Comparison of ENCODE assay signal across 14 cellular contexts in the genomic region with DNA sequence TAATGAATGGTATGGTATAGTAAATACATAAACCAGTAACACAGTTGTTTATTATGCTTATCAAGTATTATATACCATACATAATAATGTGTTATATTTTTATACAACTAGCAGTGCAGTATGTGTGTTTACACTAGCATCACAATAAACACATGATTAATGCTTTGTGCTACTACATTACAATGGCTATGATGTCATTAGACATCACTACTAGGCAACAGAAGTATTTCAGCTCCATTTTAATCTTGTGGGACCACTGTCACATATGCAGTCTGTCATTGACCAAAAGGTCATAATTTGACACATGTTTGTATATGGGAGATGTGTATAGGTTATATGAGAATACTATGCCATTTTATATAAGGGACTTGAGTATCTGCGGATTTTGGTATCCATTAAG.
"Had no signal": no experiment of that assay in that cellular context is flagged by ENCODE, and none has a peak within 500 bp of the region (broad histone marks: within the 10 kb centered on the region; RNA-seq: fewer than 3 reads in every experiment).

No MANE protein-coding gene starts in this region.

- H3K27me3 Mint-ChIP-seq: activated naive CD8-positive, alpha-beta T cell; stimulated activated memory B cell treated with anti-CD40 and anti-IgM and Interleukin-4, amounts not matched to agents 10 μg/mL and 1 μg/mL and 100 μg/mL, for 72 hours had no signal

- H3K27ac ChIP-seq: neural progenitor cell, tibial nerve had no signal

- H3K27me3 ChIP-seq: neural progenitor cell, tibial nerve had no signal

- H3K4me1 Mint-ChIP-seq: neural progenitor cell; stimulated activated memory B cell treated with anti-CD40 and anti-IgM and Interleukin-4, amounts not matched to agents 10 μg/mL and 1 μg/mL and 100 μg/mL, for 72 hours had no signal

- H3K27ac Mint-ChIP-seq: activated naive CD8-positive, alpha-beta T cell; neural progenitor cell; stimulated activated memory B cell treated with anti-CD40 and anti-IgM and Interleukin-4, amounts not matched to agents 10 μg/mL and 1 μg/mL and 100 μg/mL, for 72 hours had no signal

- ATAC-seq: right cardiac atrium; stimulated activated memory B cell treated with anti-CD40 and anti-IgM and Interleukin-4, amounts not matched to agents 10 μg/mL and 1 μg/mL and 100 μg/mL, for 72 hours had no signal

- H3K4me1 ChIP-seq: neural progenitor cell, tibial nerve had no signal

- FAIRE-seq: TTC549 had no signal

- H3K9me3 ChIP-seq: tibial nerve had no signal

- H3K4me3 ChIP-seq: neural progenitor cell, tibial nerve had no signal

- DNase-seq: activated CD4-positive, alpha-beta T cell treated with anti-CD3 and anti-CD28 coated beads, Interleukin-2, amount 50 U/mL, for 1 hour; activated CD4-positive, CD25-positive, alpha-beta regulatory T cell; activated effector memory CD4-positive, alpha-beta T cell treated with Interleukin-2 at 50 U/mL for 16 hours; activated T-cell treated with anti-CD3 and anti-CD28 coated beads, Interleukin-2, amount 50 U/mL, for 1 hour; amygdala; hypothalamus; posterior cingulate gyrus; right cardiac atrium; T-helper 2 cell had no signal

- H3K4me3 Mint-ChIP-seq: activated naive CD8-positive, alpha-beta T cell; neural progenitor cell; stimulated activated memory B cell treated with anti-CD40 and anti-IgM and Interleukin-4, amounts not matched to agents 10 μg/mL and 1 μg/mL and 100 μg/mL, for 72 hours had no signal

- H3K9me3 Mint-ChIP-seq: neural progenitor cell; stimulated activated memory B cell treated with anti-CD40 and anti-IgM and Interleukin-4, amounts not matched to agents 10 μg/mL and 1 μg/mL and 100 μg/mL, for 72 hours had no signal
